19 cellular contexts compared by ENCODE assay signal in genomic region chr15:99430881-99431401, GRCh38.
A peak's percentile ranks its signal among the peaks of the same experiment; 100 is the strongest.
DNase-seq lines count a peak whose midpoint lies in the region; ATAC-seq, FAIRE-seq and TF ChIP-seq lines count a peak whose summit lies in the region.
"Had no signal": no experiment of that assay in that cellular context is flagged by ENCODE, and none has a peak within 500 bp of the region (broad histone marks: within the 10 kb centered on the region; RNA-seq: fewer than 3 reads in every experiment).

No MANE protein-coding gene starts in this region.

- H4K20me1 ChIP-seq in BLaER1 treated with 17β-estradiol and CSF1 and Interleukin-3, amounts not matched to agents 10 nM and 100 nM = no peaks in the 10 kb centered on the region

- H3K27ac ChIP-seq in BLaER1 treated with 17β-estradiol and CSF1 and Interleukin-3, amounts not matched to agents 10 nM and 100 nM = peak overlapping the region in 4 of 11 experiments; percentile 17 to 78 (median 26); a peak in 4 of 22 replicates
- H3K27ac ChIP-seq in RWPE2 (ENCODE audit: poor library complexity, severe bottlenecking) = no peak overlapping the region
- H3K27ac ChIP-seq in kidney (ENCODE audit: low read depth in 2 of 2, low read length in 2 of 2) = no peak overlapping the region

- no peak for ATAC-seq in RWPE2 (ENCODE audit: low read depth)

- H3K4me2 ChIP-seq in BLaER1 treated with 17β-estradiol and CSF1 and Interleukin-3, amounts not matched to agents 10 nM and 100 nM = peak overlapping the region; percentile 3 to 96 (median 85); a peak in 14 of 22 replicates

- no peaks in the 10 kb centered on the region for H3K36me3 ChIP-seq in BLaER1 treated with 17β-estradiol and CSF1 and Interleukin-3, amounts not matched to agents 10 nM and 100 nM
- H3K36me3 ChIP-seq in RWPE2 (ENCODE audit: low read depth) = no peaks in the 10 kb centered on the region
- no peaks in the 10 kb centered on the region for H3K36me3 ChIP-seq in kidney (ENCODE audit: control insufficient read depth in 1 of 2, insufficient read depth in 2 of 2, low read length in 2 of 2)

- no peak for FAIRE-seq in kidney (lab: Jason Lieb, UNC)
- FAIRE-seq: D721Med, endothelial cell of umbilical vein, frontal cortex had no signal

- H3K27me3 ChIP-seq in BLaER1 treated with 17β-estradiol and CSF1 and Interleukin-3, amounts not matched to agents 10 nM and 100 nM = no peaks in the 10 kb centered on the region
- no peaks in the 10 kb centered on the region for H3K27me3 ChIP-seq in RWPE2 (ENCODE audit: insufficient read depth, poor library complexity, severe bottlenecking)

- H3K4me3 ChIP-seq in BLaER1 treated with 17β-estradiol and CSF1 and Interleukin-3, amounts not matched to agents 10 nM and 100 nM = no peak overlapping the region
- H3K4me3 ChIP-seq in RWPE2 (ENCODE audit: severe bottlenecking) (no peak overlapping the region), kidney (ENCODE audit: low read length in 2 of 2) (no peak overlapping the region)
- H3K4me3 ChIP-seq: lung had no signal

- DNase-seq in RWPE2 (ENCODE audit: low spot score) (peak; percentile 53), kidney (peak; percentile 76), posterior vena cava (ENCODE audit: low spot score) (peak; percentile 62), NCI-H748 (lab: John Stamatoyannopoulos, UW; ENCODE audit: unreplicated experiment) (no peak), NCI-H2029 treated with DMSO at 0.1 percent for 48 hours (lab: John Stamatoyannopoulos, UW) (no peak), NCI-H2196 (lab: John Stamatoyannopoulos, UW; ENCODE audit: unreplicated experiment) (no peak)
- DNase-seq: activated CD4-positive, CD25-positive, alpha-beta regulatory T cell; AML-193; cortex of kidney; MM.1S; NCI-H1694 treated with DMSO at 0.1 percent for 48 hours; NCI-H524; SIG-M5; T-helper 2 cell had no signal

- TF ChIP-seq CTCF in RWPE2 (IDR thresholded peaks at IDR 0.05; ENCODE audit: poor library complexity, severe bottlenecking) (no peak), kidney (IDR thresholded peaks at IDR 0.05; ENCODE audit: borderline replicate concordance, extremely low read depth, insufficient read depth) (no peak)

- H3K4me1 ChIP-seq in BLaER1 treated with 17β-estradiol and CSF1 and Interleukin-3, amounts not matched to agents 10 nM and 100 nM = peaks cover 66 to 90% (median 74%) of the 10 kb centered on the region in 10 experiments
- H3K4me1 ChIP-seq in RWPE2 (ENCODE audit: insufficient read depth, poor library complexity, severe bottlenecking) (peaks cover 15% of the 10 kb centered on the region), kidney (ENCODE audit: control insufficient read depth in 1 of 2, insufficient read depth in 1 of 2, low read depth in 1 of 2, low read length in 2 of 2) (peaks cover 6 to 27% of the 10 kb centered on the region in 2 donors)

- no peaks in the 10 kb centered on the region for H3K9me3 ChIP-seq in BLaER1 treated with 17β-estradiol and CSF1 and Interleukin-3, amounts not matched to agents 10 nM and 100 nM (replicated peaks in 1 of 11)
- no peaks in the 10 kb centered on the region for H3K9me3 ChIP-seq in RWPE2 (ENCODE audit: severe bottlenecking)
- H3K9me3 ChIP-seq in kidney (ENCODE audit: control insufficient read depth in 1 of 2, low read length in 2 of 2) = no peaks in the 10 kb centered on the region

- intact Hi-C loops in kidney (cut with DNase I) = no loop called here
- intact Hi-C loops in posterior vena cava (cut with DNase I) = no loop called here

- H3K9ac ChIP-seq in BLaER1 treated with 17β-estradiol and CSF1 and Interleukin-3, amounts not matched to agents 10 nM and 100 nM = no peak overlapping the region
- no peak overlapping the region for H3K9ac ChIP-seq in kidney (ENCODE audit: low read length in 2 of 2)

Comparison
In these comparisons a context has a peak if more than half of its experiments do, and no peak if none do; other contexts are left out.
1. DNase-seq: peak in RWPE2 (single experiment), kidney (single experiment) and posterior vena cava (single experiment); none in NCI-H748 (single experiment), NCI-H2029 treated with DMSO at 0.1 percent for 48 hours (single experiment) and NCI-H2196 (single experiment).